13 cellular contexts compared by ENCODE assay signal in the genomic region with DNA sequence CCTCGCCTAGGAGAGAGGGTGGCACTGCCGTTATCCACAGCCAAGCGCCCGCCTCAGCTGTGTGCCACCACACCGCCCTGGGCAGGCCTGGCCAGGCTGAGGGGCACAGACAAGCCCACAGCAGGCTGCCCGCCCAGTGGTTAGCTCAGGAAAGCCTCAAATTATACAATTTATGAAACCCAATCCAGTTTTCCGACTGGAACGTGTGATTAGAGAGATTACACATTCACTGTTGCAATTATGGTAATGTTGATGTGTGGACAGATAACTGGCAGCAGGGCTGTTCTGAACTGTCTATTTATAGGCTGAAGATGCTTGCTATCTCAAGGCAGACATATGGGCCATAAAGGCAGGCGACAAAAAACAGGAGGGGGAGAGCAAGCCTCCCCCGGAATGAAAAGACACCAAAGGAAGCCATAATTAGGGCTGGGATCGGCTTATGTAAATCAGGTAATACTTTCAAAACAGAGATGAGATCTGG.
DNase-seq lines count a peak whose midpoint lies in the region; ATAC-seq and TF ChIP-seq lines count a peak whose summit lies in the region.
"Had no signal": no experiment of that assay in that cellular context is flagged by ENCODE, and none has a peak within 500 bp of the region (broad histone marks: within the 10 kb centered on the region; RNA-seq: fewer than 3 reads in every experiment).

No MANE protein-coding gene starts in this region.

- peaks cover 9% of the 10 kb centered on the region for H3K4me1 ChIP-seq in endodermal cell (ENCODE audit: control insufficient read depth, insufficient read depth, low read length)
- peaks cover 7 to 34% (median 21%) of the 10 kb centered on the region in 5 donors for H3K4me1 ChIP-seq in subcutaneous abdominal adipose tissue (ENCODE audit: control insufficient read depth in 5 of 5, insufficient read depth in 5 of 5, low read length in 5 of 5)
- H3K4me1 ChIP-seq in lower lobe of right lung: peaks cover 16% of the 10 kb centered on the region

- peak; percentile 75 for DNase-seq in NCI-H1105 treated with DMSO at 0.1 percent for 48 hours (lab: John Stamatoyannopoulos, UW)
- peak; percentile 35 to 71 for DNase-seq in NOMO-1 (lab: John Stamatoyannopoulos, UW; ENCODE audit: unreplicated experiment in 2 of 2)
- peak; percentile 12 for DNase-seq in endodermal cell
- no peak for DNase-seq in T-helper 1 cell
- DNase-seq in caudate nucleus (lab: John Stamatoyannopoulos, UW): no peak
- no peak for DNase-seq in lower lobe of right lung
- DNase-seq: activated B cell treated with CpG ODN at 0.5 μM for 24 hours; activated T-cell treated with anti-CD3 and anti-CD28 coated beads, Interleukin-2, amount 50 U/mL, for 4 hours; erythroblast; naive thymus-derived CD4-positive, alpha-beta T cell; stimulated activated CD4-positive, alpha-beta T cell treated with anti-CD3 and anti-CD28 coated beads, Interleukin-15, amount 100 ng/mL, for 24 hours had no signal

- ATAC-seq in lower lobe of right lung: no peak
- ATAC-seq: activated T-cell treated with anti-CD3 and anti-CD28 coated beads, Interleukin-2, amount 50 U/mL, for 4 hours; HCT116; naive thymus-derived CD4-positive, alpha-beta T cell had no signal

- H3K27me3 Mint-ChIP-seq in endodermal cell (ENCODE audit: insufficient read depth): peaks cover 57% of the 10 kb centered on the region

- H3K27ac ChIP-seq in endodermal cell (ENCODE audit: low read depth, low read length) (no peak overlapping the region), subcutaneous abdominal adipose tissue (ENCODE audit: low read depth, low read length) (peak overlapping the region; percentile 16), caudate nucleus (ENCODE audit: low read depth, low read length) (no peak overlapping the region), lower lobe of right lung (no peak overlapping the region)

- H3K36me3 ChIP-seq in endodermal cell (ENCODE audit: control insufficient read depth, insufficient read depth, low read length) (no peaks in the 10 kb centered on the region), subcutaneous abdominal adipose tissue (ENCODE audit: control insufficient read depth in 5 of 5, insufficient read depth in 5 of 5, low read length in 5 of 5) (no peaks in the 10 kb centered on the region), lower lobe of right lung (no peaks in the 10 kb centered on the region)

- H3K27me3 ChIP-seq in endodermal cell (ENCODE audit: control insufficient read depth, insufficient read depth, low read length, poor library complexity, severe bottlenecking): peaks cover 38% of the 10 kb centered on the region
- peaks cover 0 to 4% (median 0%) of the 10 kb centered on the region in 5 donors for H3K27me3 ChIP-seq in subcutaneous abdominal adipose tissue (ENCODE audit: control insufficient read depth in 5 of 5, insufficient read depth in 4 of 5, low read length in 5 of 5)
- H3K27me3 ChIP-seq in lower lobe of right lung (ENCODE audit: low read depth): no peaks in the 10 kb centered on the region

- H3K9me3 ChIP-seq in endodermal cell (ENCODE audit: control insufficient read depth, low read length) (no peaks in the 10 kb centered on the region), subcutaneous abdominal adipose tissue (ENCODE audit: control insufficient read depth in 5 of 5, low read length in 5 of 5) (no peaks in the 10 kb centered on the region), lower lobe of right lung (no peaks in the 10 kb centered on the region)

- H3K9ac ChIP-seq in endodermal cell (ENCODE audit: extremely low read depth, low read length, poor library complexity, severe bottlenecking) (no peak overlapping the region), subcutaneous abdominal adipose tissue (ENCODE audit: low read length in 5 of 5) (no peak overlapping the region)

- H3K27ac Mint-ChIP-seq in endodermal cell: no peak overlapping the region
- H3K27ac Mint-ChIP-seq: activated B cell treated with CpG ODN at 0.5 μM for 24 hours; naive thymus-derived CD4-positive, alpha-beta T cell had no signal

- WGBS in endodermal cell (ENCODE audit: insufficient coverage in 1 of 2, insufficient read length in 1 of 2), 2 experiments: 93 to 94% methylated on average over 6 to 11 of the region's 11 CpGs

- TF ChIP-seq CTCF in endodermal cell (conservative IDR thresholded peaks at IDR 0.05) (no peak), lower lobe of right lung (IDR thresholded peaks at IDR 0.05) (no peak)

- intact Hi-C loops in lower lobe of right lung (cut with DNase I): no loop called here

- H3K9me3 Mint-ChIP-seq in endodermal cell: no peaks in the 10 kb centered on the region
- H3K9me3 Mint-ChIP-seq: activated B cell treated with CpG ODN at 0.5 μM for 24 hours; activated T-cell treated with anti-CD3 and anti-CD28 coated beads, Interleukin-2, amount 50 U/mL, for 4 hours; naive thymus-derived CD4-positive, alpha-beta T cell had no signal

- peaks cover 20% of the 10 kb centered on the region for H3K4me1 Mint-ChIP-seq in endodermal cell

- H3K4me3 Mint-ChIP-seq in endodermal cell: no peak overlapping the region
- H3K4me3 Mint-ChIP-seq: activated T-cell treated with anti-CD3 and anti-CD28 coated beads, Interleukin-2, amount 50 U/mL, for 4 hours; naive thymus-derived CD4-positive, alpha-beta T cell had no signal

- no peaks in the 10 kb centered on the region for H3K36me3 Mint-ChIP-seq in endodermal cell (ENCODE audit: low read depth)
- H3K36me3 Mint-ChIP-seq: naive thymus-derived CD4-positive, alpha-beta T cell had no signal

- no peak overlapping the region for H3K4me3 ChIP-seq in endodermal cell (ENCODE audit: low read length)
- no peak overlapping the region for H3K4me3 ChIP-seq in subcutaneous abdominal adipose tissue (ENCODE audit: low read depth in 1 of 5, low read length in 5 of 5)
- no peak overlapping the region for H3K4me3 ChIP-seq in lower lobe of right lung

Comparison
In these comparisons a context has a peak if more than half of its experiments do, and no peak if none do; other contexts are left out.
1. DNase-seq: peak in NCI-H1105 treated with DMSO at 0.1 percent for 48 hours (single experiment), NOMO-1 (2 of 2) and endodermal cell (single experiment); none in T-helper 1 cell (0 of 5), caudate nucleus (0 of 61) and lower lobe of right lung (single experiment).